ENCODE assay signal across 13 cellular contexts in the genomic region with DNA sequence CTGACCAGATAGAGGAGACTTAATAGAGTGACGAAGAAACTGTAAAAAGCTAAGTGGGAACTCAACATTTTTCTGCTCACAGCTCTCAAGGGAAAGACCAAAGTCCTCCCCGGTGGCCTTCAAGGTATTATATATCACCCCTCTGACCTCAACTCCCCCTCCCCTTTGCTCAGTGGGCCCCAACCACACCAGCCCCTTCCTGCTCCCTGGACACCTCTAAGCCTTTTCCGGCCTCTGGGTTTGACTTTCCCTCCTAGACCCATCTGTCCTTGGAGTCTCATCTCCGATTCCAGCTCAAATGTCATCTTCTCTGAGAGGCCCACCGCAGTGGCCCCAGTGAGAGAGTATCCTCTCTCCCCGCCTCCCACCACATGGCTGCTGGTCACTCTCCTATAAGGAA. TPM values are rescaled to one million over a fixed set of nuclear protein-coding genes. Genes with fewer than 3 reads are reported as not detected.
A peak's percentile ranks its signal among the peaks of the same experiment; 100 is the strongest.
DNase-seq lines count a peak whose midpoint lies in the region; TF ChIP-seq lines count a peak whose summit lies in the region.
"Had no signal": no experiment of that assay in that cellular context is flagged by ENCODE, and none has a peak within 500 bp of the region (broad histone marks: within the 10 kb centered on the region; RNA-seq: fewer than 3 reads in every experiment).

No MANE protein-coding gene starts in this region.

- intact Hi-C loops in activated CD4-positive, alpha-beta T cell treated with anti-CD3 and anti-CD28 coated beads, Interleukin-2, amount 10 ng/mL, durations not matched to agents 24 days and 14 days (cut with micrococcal nuclease), result no loop called here
- intact Hi-C loops in sigmoid colon (cut with DNase I), result no loop called here

- H3K27me3 ChIP-seq in HUES6 (ENCODE audit: control insufficient read depth, insufficient read depth, low read length), result no peaks in the 10 kb centered on the region
- H3K27me3 ChIP-seq in neuronal stem cell (ENCODE audit: control insufficient read depth in 3 of 3, insufficient read depth in 3 of 3, low read depth in 1 of 3, low read length in 3 of 3), result no peaks in the 10 kb centered on the region
- peaks cover 6 to 21% (median 12%) of the 10 kb centered on the region in 3 donors for H3K27me3 ChIP-seq in sigmoid colon
- H3K27me3 ChIP-seq in right atrium auricular region, result no peaks in the 10 kb centered on the region

- peak overlapping the region; percentile 81 for H3K9ac ChIP-seq in HUES6 (ENCODE audit: low read length)
- H3K9ac ChIP-seq in neuronal stem cell (ENCODE audit: low read depth, low read length, poor library complexity), result no peak overlapping the region

- no peak for TF ChIP-seq CTCF in sigmoid colon (IDR thresholded peaks at IDR 0.05)
- no peak for TF ChIP-seq CTCF in right atrium auricular region (IDR thresholded peaks at IDR 0.05)

- H3K36me3 Mint-ChIP-seq in activated CD4-positive, alpha-beta T cell treated with anti-CD3 and anti-CD28 coated beads, Interleukin-2, amount 10 ng/mL, durations not matched to agents 24 days and 14 days (ENCODE audit: low read depth), result peaks cover 28% of the 10 kb centered on the region
- peaks cover 31% of the 10 kb centered on the region for H3K36me3 Mint-ChIP-seq in activated naive CD8-positive, alpha-beta T cell treated with anti-CD3 and anti-CD28 coated beads for 36 hours

- no peaks in the 10 kb centered on the region for H3K9me3 Mint-ChIP-seq in activated CD4-positive, alpha-beta T cell treated with anti-CD3 and anti-CD28 coated beads, Interleukin-2, amount 10 ng/mL, durations not matched to agents 24 days and 14 days
- H3K9me3 Mint-ChIP-seq in activated naive CD8-positive, alpha-beta T cell treated with anti-CD3 and anti-CD28 coated beads for 36 hours, result no peaks in the 10 kb centered on the region

- no peak overlapping the region for H3K4me2 ChIP-seq in neuronal stem cell (ENCODE audit: insufficient read depth, low read length, poor library complexity, severe bottlenecking)

- no CpG with 5 or more reads among the region's 6 CpGs for WGBS in neuronal stem cell (ENCODE audit: extremely low coverage in 2 of 2, insufficient read length in 2 of 2, insufficient replicate concordance in 1 of 2), 2 donors
- WGBS in sigmoid colon, 2 donors, result 90 to 93% methylated on average over 6 of the region's 6 CpGs

- H2AK5ac ChIP-seq in neuronal stem cell (ENCODE audit: low read depth, low read length), result no peak overlapping the region

- TF ChIP-seq POLR2A in sigmoid colon (IDR thresholded peaks at IDR 0.05), result no peak

- no peak overlapping the region for H2BK15ac ChIP-seq in neuronal stem cell (ENCODE audit: low read length)

- no peak overlapping the region for H4K8ac ChIP-seq in neuronal stem cell (ENCODE audit: low read depth, low read length)

- peaks cover 21% of the 10 kb centered on the region for H3K4me1 Mint-ChIP-seq in activated CD4-positive, alpha-beta T cell treated with anti-CD3 and anti-CD28 coated beads, Interleukin-2, amount 10 ng/mL, durations not matched to agents 24 days and 14 days
- H3K4me1 Mint-ChIP-seq in activated naive CD8-positive, alpha-beta T cell treated with anti-CD3 and anti-CD28 coated beads for 36 hours, result peaks cover 41% of the 10 kb centered on the region

- peak overlapping the region; percentile 97 for H2AFZ ChIP-seq in neuronal stem cell (ENCODE audit: low read length)

- H3K4ac ChIP-seq in neuronal stem cell (ENCODE audit: low read length), result no peak overlapping the region

- H3K4me3 ChIP-seq in HUES6 (ENCODE audit: low read depth, low read length) (no peak overlapping the region), neuronal stem cell (ENCODE audit: low read length in 2 of 2) (no peak overlapping the region), sigmoid colon (no peak overlapping the region), right atrium auricular region (no peak overlapping the region)

- TF ChIP-seq EP300 in sigmoid colon (IDR thresholded peaks at IDR 0.05), result no peak

- H3K36me3 ChIP-seq in HUES6 (ENCODE audit: control insufficient read depth, insufficient read depth, low read length), result peaks cover 17% of the 10 kb centered on the region
- peaks cover 10 to 22% of the 10 kb centered on the region in 2 donors for H3K36me3 ChIP-seq in neuronal stem cell (replicated peaks in 1 of 2; ENCODE audit: control insufficient read depth in 2 of 2, insufficient read depth in 2 of 2, low read length in 2 of 2)
- no peaks in the 10 kb centered on the region for H3K36me3 ChIP-seq in sigmoid colon
- H3K36me3 ChIP-seq in right atrium auricular region, result no peaks in the 10 kb centered on the region
- H3K36me3 ChIP-seq: left ventricle myocardium inferior, upper lobe of left lung had no signal

- H3K27ac ChIP-seq in HUES6 (ENCODE audit: low read depth, low read length) (no peak overlapping the region), neuronal stem cell (replicated peaks; ENCODE audit: low read length) (no peak overlapping the region), sigmoid colon (no peak overlapping the region), right atrium auricular region (no peak overlapping the region)
- H3K27ac ChIP-seq: left ventricle myocardium inferior, upper lobe of left lung had no signal

- peaks cover 22% of the 10 kb centered on the region for H3K4me1 ChIP-seq in HUES6 (ENCODE audit: control insufficient read depth, insufficient read depth, low read length)
- H3K4me1 ChIP-seq in neuronal stem cell (ENCODE audit: control insufficient read depth in 2 of 2, insufficient read depth in 1 of 2, low read depth in 1 of 2, low read length in 2 of 2), result peaks cover 16 to 17% of the 10 kb centered on the region in 2 donors
- H3K4me1 ChIP-seq in sigmoid colon, result peaks cover 0 to 28% (median 28%) of the 10 kb centered on the region in 4 donors
- peaks cover 0 to 26% of the 10 kb centered on the region in 2 donors for H3K4me1 ChIP-seq in right atrium auricular region

- H3K18ac ChIP-seq in neuronal stem cell (ENCODE audit: low read length), result no peak overlapping the region

- H3K79me1 ChIP-seq in neuronal stem cell (ENCODE audit: low read depth, low read length), result no peaks in the 10 kb centered on the region

- H3K14ac ChIP-seq in neuronal stem cell (ENCODE audit: low read length), result no peak overlapping the region

- H2BK120ac ChIP-seq in neuronal stem cell (ENCODE audit: low read depth, low read length), result no peak overlapping the region

- H2BK12ac ChIP-seq in neuronal stem cell (ENCODE audit: low read length), result no peak overlapping the region

- H2BK5ac ChIP-seq in neuronal stem cell (ENCODE audit: low read length), result no peak overlapping the region

- H4K91ac ChIP-seq in neuronal stem cell (ENCODE audit: low read depth, low read length, poor library complexity), result no peak overlapping the region

- H3K27me3 Mint-ChIP-seq in activated CD4-positive, alpha-beta T cell treated with anti-CD3 and anti-CD28 coated beads, Interleukin-2, amount 10 ng/mL, durations not matched to agents 24 days and 14 days, result no peaks in the 10 kb centered on the region
- no peaks in the 10 kb centered on the region for H3K27me3 Mint-ChIP-seq in activated naive CD8-positive, alpha-beta T cell treated with anti-CD3 and anti-CD28 coated beads for 36 hours

- no peak for DNase-seq in activated CD4-positive, alpha-beta T cell treated with anti-CD3 and anti-CD28 coated beads, Interleukin-2, amount 10 ng/mL, durations not matched to agents 24 days and 14 days
- DNase-seq in activated CD4-positive, alpha-beta T cell treated with anti-CD3 and anti-CD28 coated beads, Interleukin-2, amount 50 U/mL, for 4 hours, result no peak
- no peak for DNase-seq in activated naive CD8-positive, alpha-beta T cell treated with anti-CD3 and anti-CD28 coated beads for 36 hours
- no peak for DNase-seq in neuronal stem cell (ENCODE audit: low spot score)
- no peak for DNase-seq in sigmoid colon
- DNase-seq in right atrium auricular region (ENCODE audit: low spot score), result no peak
- no peak for DNase-seq in C1 segment of cervical spinal cord (lab: John Stamatoyannopoulos, UW)
- DNase-seq: activated CD8-positive, alpha-beta memory T cell treated with anti-CD3 and anti-CD28 coated beads, Interleukin-2, amount 50 U/mL, for 4 hours; DMS79 treated with DMSO at 0.1 percent for 48 hours; left ventricle myocardium inferior; MV-4-11; upper lobe of left lung had no signal

- H3K23ac ChIP-seq in neuronal stem cell (ENCODE audit: low read depth, low read length, poor library complexity), result no peak overlapping the region

- H3K27ac Mint-ChIP-seq in activated CD4-positive, alpha-beta T cell treated with anti-CD3 and anti-CD28 coated beads, Interleukin-2, amount 10 ng/mL, durations not matched to agents 24 days and 14 days, result no peak overlapping the region
- H3K27ac Mint-ChIP-seq in activated naive CD8-positive, alpha-beta T cell treated with anti-CD3 and anti-CD28 coated beads for 36 hours, result peak overlapping the region; percentile 73

- H3K4me3 Mint-ChIP-seq in activated CD4-positive, alpha-beta T cell treated with anti-CD3 and anti-CD28 coated beads, Interleukin-2, amount 10 ng/mL, durations not matched to agents 24 days and 14 days, result peak overlapping the region; percentile 77
- peak overlapping the region; percentile 48 for H3K4me3 Mint-ChIP-seq in activated naive CD8-positive, alpha-beta T cell treated with anti-CD3 and anti-CD28 coated beads for 36 hours

- no peaks in the 10 kb centered on the region for H3K9me3 ChIP-seq in HUES6 (ENCODE audit: control insufficient read depth, insufficient read depth, low read depth, low read length)
- no peaks in the 10 kb centered on the region for H3K9me3 ChIP-seq in neuronal stem cell (replicated peaks in 1 of 2; ENCODE audit: control insufficient read depth in 2 of 2, insufficient read depth in 1 of 2, low read depth in 1 of 2, low read length in 2 of 2)
- H3K9me3 ChIP-seq in sigmoid colon, result no peaks in the 10 kb centered on the region
- H3K9me3 ChIP-seq in right atrium auricular region, result no peaks in the 10 kb centered on the region
- H3K9me3 ChIP-seq: left ventricle myocardium inferior, upper lobe of left lung had no signal

RNA-seq across cellular contexts. Expression of a gene that starts 1.0 kb away (rescaled TPM):
- total RNA-seq in activated CD4-positive, alpha-beta T cell treated with anti-CD3 and anti-CD28 coated beads, Interleukin-2, amount 10 ng/mL, durations not matched to agents 24 days and 14 days, result 158 and 161 TPM in 2 replicates
- total RNA-seq in activated naive CD8-positive, alpha-beta T cell treated with anti-CD3 and anti-CD28 coated beads for 36 hours, result 100 to 1,000 TPM; 244 to 245 TPM
- 49.0 TPM for polyA plus RNA-seq in neuronal stem cell (2013, experiment 1 of 2)
- 51.0 TPM for polyA plus RNA-seq in neuronal stem cell (2013, experiment 2 of 2)
- 1 to 10 TPM in 3 of 4 donors, under 1 TPM in 1; 0.36 to 1.7 (median 1.4) TPM for total RNA-seq in sigmoid colon
- 10 to 100 TPM in 1 of 3 donors, 1 to 10 TPM in 2; 1.2 to 10.5 (median 2.1) TPM for polyA plus RNA-seq in sigmoid colon
- under 1 TPM; 0.28 to 0.33 TPM for total RNA-seq in right atrium auricular region

RNA-seq across cellular contexts. Expression of a gene that starts 5.6 kb away (rescaled TPM):
- total RNA-seq in activated CD4-positive, alpha-beta T cell treated with anti-CD3 and anti-CD28 coated beads, Interleukin-2, amount 10 ng/mL, durations not matched to agents 24 days and 14 days, result 0.24 and 0.28 TPM in 2 replicates
- under 1 TPM in 1 of 2 experiments, not detected in 1; 0.12 TPM for total RNA-seq in activated naive CD8-positive, alpha-beta T cell treated with anti-CD3 and anti-CD28 coated beads for 36 hours
- not detected for polyA plus RNA-seq in neuronal stem cell (2013, experiment 1 of 2)
- not detected for polyA plus RNA-seq in neuronal stem cell (2013, experiment 2 of 2)
- total RNA-seq in sigmoid colon, result 1 to 10 TPM in 1 of 4 donors, under 1 TPM in 1, not detected in 2; 0.27 to 1.1 TPM
- 1 to 10 TPM in 1 of 3 donors, under 1 TPM in 1, not detected in 1; 0.60 to 1.1 TPM for polyA plus RNA-seq in sigmoid colon
- total RNA-seq in right atrium auricular region, result not detected
- total RNA-seq: left ventricle myocardium inferior had no signal

RNA-seq across cellular contexts. Expression of a gene that starts 40.8 kb away (rescaled TPM):
- 28.6 and 34.4 TPM in 2 replicates for total RNA-seq in activated CD4-positive, alpha-beta T cell treated with anti-CD3 and anti-CD28 coated beads, Interleukin-2, amount 10 ng/mL, durations not matched to agents 24 days and 14 days
- total RNA-seq in activated naive CD8-positive, alpha-beta T cell treated with anti-CD3 and anti-CD28 coated beads for 36 hours, result 10 to 100 TPM; 14.6 to 14.7 TPM
- polyA plus RNA-seq in neuronal stem cell (2013, experiment 1 of 2), result 47.6 TPM
- polyA plus RNA-seq in neuronal stem cell (2013, experiment 2 of 2), result 49.5 TPM
- total RNA-seq in sigmoid colon (10 to 100 TPM; 20.3 to 34.2 (median 26.7) TPM), right atrium auricular region (10 to 100 TPM; 23.3 to 27.2 TPM)
- polyA plus RNA-seq in sigmoid colon, result 100 to 1,000 TPM; 111 to 191 (median 112) TPM

Comparison
In these comparisons a context has a peak if more than half of its experiments do, and no peak if none do; other contexts are left out.
1. RNA of a gene that starts 1.0 kb away (total RNA-seq): 244 to 245 TPM in activated naive CD8-positive, alpha-beta T cell treated with anti-CD3 and anti-CD28 coated beads for 36 hours and 158 to 161 TPM in activated CD4-positive, alpha-beta T cell treated with anti-CD3 and anti-CD28 coated beads, Interleukin-2, amount 10 ng/mL, durations not matched to agents 24 days and 14 days; 0.36 to 1.7 TPM in sigmoid colon and 0.28 to 0.33 TPM in right atrium auricular region; every median in the first group is over 10 times any median in the second.